In the genomic region with DNA sequence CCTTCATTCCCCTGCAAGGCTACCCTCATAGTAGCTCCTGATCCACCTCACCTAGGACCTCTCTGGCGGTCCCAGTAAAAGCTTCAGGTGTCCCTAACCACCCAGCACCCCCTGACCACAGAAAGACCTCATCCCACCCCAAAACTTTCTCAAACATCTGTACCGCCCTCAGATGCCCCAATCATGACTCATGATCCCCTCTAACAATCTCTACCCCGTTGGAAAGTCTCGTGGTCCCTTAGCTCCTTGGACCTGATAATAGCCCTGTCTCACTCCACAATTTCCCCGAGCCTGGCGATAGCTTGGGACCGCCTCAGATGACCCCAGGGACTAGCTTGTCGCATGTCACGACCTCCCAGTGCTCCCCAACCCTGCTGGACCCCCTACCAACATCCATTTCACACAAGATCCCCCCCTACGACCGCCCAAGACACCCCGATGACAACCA, we compare ENCODE assay signal across 8 cellular contexts. TPM values are rescaled to one million over a fixed set of nuclear protein-coding genes. Genes with fewer than 3 reads are reported as not detected.
DNase-seq lines count a peak whose midpoint lies in the region; ATAC-seq, FAIRE-seq and TF ChIP-seq lines count a peak whose summit lies in the region.

No MANE protein-coding gene starts in this region.

- H4K20me1 ChIP-seq in SK-N-SH (ENCODE audit: insufficient read depth): peaks cover 20% of the 10 kb centered on the region

- H3K27me3 Mint-ChIP-seq in T-helper 2 cell treated with Interferon-gamma antibody and Interleukin-4, amounts not matched to agents 5 μg/mL and 100 μg/mL, for 36 hours (ENCODE audit: low read depth): no peaks in the 10 kb centered on the region

- H3K9me3 Mint-ChIP-seq in T-helper 2 cell treated with Interferon-gamma antibody and Interleukin-4, amounts not matched to agents 5 μg/mL and 100 μg/mL, for 36 hours: no peaks in the 10 kb centered on the region

- POLR2A ChIA-PET in SK-N-SH (lab: Yijun Ruan, JAX): interaction anchor here (0.9 to 2.0 kb wide), 6 partner anchors 8 to 112 kb away, joined by 3 to 8 read pairs (median 4); partner anchors contain the start of gene DUS3L

- peak overlapping the region; percentile 84 to 88 for H3K27ac ChIP-seq in SK-N-SH (ENCODE audit: low read depth in 2 of 2, low read length in 1 of 2)
- peak overlapping the region; percentile 92 for H3K27ac ChIP-seq in psoas muscle

- peak overlapping the region; percentile 79 for H3K4me2 ChIP-seq in SK-N-SH

- peaks cover 68% of the 10 kb centered on the region for H3K79me2 ChIP-seq in SK-N-SH (ENCODE audit: insufficient read depth)

- H3K4me3 Mint-ChIP-seq in T-helper 2 cell treated with Interferon-gamma antibody and Interleukin-4, amounts not matched to agents 5 μg/mL and 100 μg/mL, for 36 hours: peak overlapping the region; percentile 93

- intact Hi-C loops in psoas muscle (cut with DNase I): no loop called here

- peak overlapping the region; percentile 70 to 79 for H3K4me3 ChIP-seq in SK-N-SH (ENCODE audit: low read depth in 2 of 2, low read length in 1 of 2)
- H3K4me3 ChIP-seq in psoas muscle: peak overlapping the region; percentile 98

- no peak for ATAC-seq in SK-N-SH treated with all-trans-retinoic acid at 6 μM for 48 hours
- ATAC-seq in psoas muscle: no peak

- CTCF ChIA-PET in SK-N-SH (lab: Yijun Ruan, JAX): interaction anchor here (1.0 to 2.8 kb wide), 6 partner anchors 17 to 103 kb away, joined by 3 to 19 read pairs (median 4); no protein-coding TSS in a partner anchor

- DNase-seq in SK-N-SH (no peak), fibroblast of gingiva (ENCODE audit: low read depth) (peak; percentile 43), psoas muscle (no peak), GM12891 (ENCODE audit: insufficient read length, low spot score) (no peak), NCI-H748 (lab: John Stamatoyannopoulos, UW; ENCODE audit: unreplicated experiment) (no peak), NCI-H526 treated with DMSO at 0.1 percent for 48 hours (lab: John Stamatoyannopoulos, UW) (no peak)
- DNase-seq in T-helper 2 cell treated with Interferon-gamma antibody and Interleukin-4, amounts not matched to agents 5 μg/mL and 100 μg/mL, for 36 hours (ENCODE audit: low spot score): peak; percentile 9

- no peak for TF ChIP-seq EP300 in SK-N-SH (IDR thresholded peaks at IDR 0.05; ENCODE audit: borderline replicate concordance in 1 of 2, low read depth in 1 of 2, low read length in 1 of 2)

- no peaks in the 10 kb centered on the region for H3F3A ChIP-seq in SK-N-SH (replicated peaks; ENCODE audit: insufficient read depth)

- no peak for TF ChIP-seq RAD21 in SK-N-SH (IDR thresholded peaks at IDR 0.05; ENCODE audit: low read length)

- no peak for TF ChIP-seq POLR2A in GM12891 (IDR thresholded peaks at IDR 0.05; ENCODE audit: low read depth, low read length)

- H3K27me3 ChIP-seq in SK-N-SH (ENCODE audit: insufficient read depth): no peaks in the 10 kb centered on the region
- no peaks in the 10 kb centered on the region for H3K27me3 ChIP-seq in psoas muscle (ENCODE audit: insufficient read depth in 3 of 3, low read length in 2 of 3)

- H3K4me1 ChIP-seq in SK-N-SH (ENCODE audit: control insufficient read depth in 1 of 2, insufficient read depth in 2 of 2, low read depth in 1 of 2, low read length in 1 of 2) (peaks cover 0 to 5% of the 10 kb centered on the region in 2 experiments; a peak in 2 of 4 replicates), psoas muscle (peaks cover 18% of the 10 kb centered on the region)

- H3K36me3 ChIP-seq in SK-N-SH (replicated peaks in 1 of 2; ENCODE audit: control insufficient read depth in 1 of 2, insufficient read depth in 2 of 2, low read length in 1 of 2): peaks cover 0 to 3% of the 10 kb centered on the region in 2 experiments
- peaks cover 0 to 5% of the 10 kb centered on the region in 2 donors for H3K36me3 ChIP-seq in psoas muscle (ENCODE audit: insufficient read depth in 1 of 2, low read depth in 1 of 2)

- no peak for FAIRE-seq in GM12891 (lab: Jason Lieb, UNC)

- H2AFZ ChIP-seq in SK-N-SH (ENCODE audit: low read depth): peak overlapping the region; percentile 67; the same call in 1 of the 2 replicates

- no peaks in the 10 kb centered on the region for H3K9me2 ChIP-seq in SK-N-SH

- H3K4me1 Mint-ChIP-seq in T-helper 2 cell treated with Interferon-gamma antibody and Interleukin-4, amounts not matched to agents 5 μg/mL and 100 μg/mL, for 36 hours (ENCODE audit: low read depth): peaks cover 16% of the 10 kb centered on the region

- H3K9ac ChIP-seq in SK-N-SH: peak overlapping the region; percentile 97

- 0% methylated on average over 12 of the region's 12 CpGs for WGBS in SK-N-SH (ENCODE audit: low lambda C conversion rate)
- 1 to 3% (median 2%) methylated on average over 12 of the region's 12 CpGs for WGBS in psoas muscle, 3 donors

- peaks cover 14% of the 10 kb centered on the region for H3K36me3 Mint-ChIP-seq in T-helper 2 cell treated with Interferon-gamma antibody and Interleukin-4, amounts not matched to agents 5 μg/mL and 100 μg/mL, for 36 hours (ENCODE audit: low read depth)

- H3K27ac Mint-ChIP-seq in T-helper 2 cell treated with Interferon-gamma antibody and Interleukin-4, amounts not matched to agents 5 μg/mL and 100 μg/mL, for 36 hours: peak overlapping the region; percentile 100

- TF ChIP-seq CTCF in SK-N-SH (IDR thresholded peaks at IDR 0.05) (no peak), psoas muscle (IDR thresholded peaks at IDR 0.05) (no peak)

- H3K9me3 ChIP-seq in SK-N-SH (no peaks in the 10 kb centered on the region), psoas muscle (no peaks in the 10 kb centered on the region)

TF ChIP-seq in SK-N-SH, 30 proteins besides CTCF, POLR2A, EP300 and RAD21 (continues in another document):
- TF ChIP-seq EZH2phosphoT487 (IDR thresholded peaks at IDR 0.05; ENCODE audit: borderline replicate concordance, low read depth): no peak
- no peak for TF ChIP-seq RFX5 (IDR thresholded peaks at IDR 0.05; ENCODE audit: low read length)
- TF ChIP-seq, protein P1, sequence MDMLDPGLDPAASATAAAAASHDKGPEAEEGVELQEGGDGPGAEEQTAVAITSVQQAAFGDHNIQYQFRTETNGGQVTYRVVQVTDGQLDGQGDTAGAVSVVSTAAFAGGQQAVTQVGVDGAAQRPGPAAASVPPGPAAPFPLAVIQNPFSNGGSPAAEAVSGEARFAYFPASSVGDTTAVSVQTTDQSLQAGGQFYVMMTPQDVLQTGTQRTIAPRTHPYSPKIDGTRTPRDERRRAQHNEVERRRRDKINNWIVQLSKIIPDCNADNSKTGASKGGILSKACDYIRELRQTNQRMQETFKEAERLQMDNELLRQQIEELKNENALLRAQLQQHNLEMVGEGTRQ (IDR thresholded peaks at IDR 0.05; ENCODE audit: borderline replicate concordance, low read depth, low read length): no peak

TF ChIP-seq in SK-N-SH treated with all-trans-retinoic acid at 6 μM for 48 hours, 23 proteins besides CTCF, POLR2A, EP300 and RAD21 (continues in another document):
- no peak for TF ChIP-seq BACH2 (CRISPR knock-in tag; IDR thresholded peaks at IDR 0.05; ENCODE audit: borderline replicate concordance)

TF ChIP-seq in GM12891, 5 proteins besides CTCF, POLR2A, EP300 and RAD21:
- no peak for TF ChIP-seq TAF1 (IDR thresholded peaks at IDR 0.05; ENCODE audit: low read depth, low read length)
- no peak for TF ChIP-seq POLR2AphosphoS5 (IDR thresholded peaks at IDR 0.05; ENCODE audit: low read depth, low read length)
- TF ChIP-seq SPI1 (IDR thresholded peaks at IDR 0.05; ENCODE audit: low read depth, low read length): no peak
- TF ChIP-seq POU2F2 (IDR thresholded peaks at IDR 0.05; ENCODE audit: low read depth, low read length): no peak
- TF ChIP-seq PAX5 (IDR thresholded peaks at IDR 0.05; ENCODE audit: insufficient read depth, low read length, severe bottlenecking): no peak

RNA-seq across cellular contexts. Expression of gene NDUFA11, which starts 0.5 kb away (rescaled TPM):
- polyA plus RNA-seq in SK-N-SH (2012; rRNA removed) (386 and 534 TPM in 2 replicates), psoas muscle (100 to 1,000 TPM; 373 to 503 (median 438) TPM)
- polyA plus RNA-seq in SK-N-SH (2012; cell fraction: cytosol; rRNA removed): 223 and 307 TPM in 2 replicates
- polyA plus RNA-seq in SK-N-SH (2012; cell fraction: nucleus; rRNA removed): 249 and 444 TPM in 2 replicates
- 100 to 1,000 TPM; 240 to 367 (median 285) TPM for total RNA-seq in psoas muscle
- polyA plus RNA-seq in GM12891 (2012; ENCODE audit: low read depth, missing spikeins): 307 TPM

RNA-seq across cellular contexts. Expression of gene VMAC, which starts 1.6 kb away (rescaled TPM):
- polyA plus RNA-seq in SK-N-SH (2012; rRNA removed): 6.5 and 9.1 TPM in 2 replicates
- polyA plus RNA-seq in SK-N-SH (2012; cell fraction: cytosol; rRNA removed): 1.9 and 2.6 TPM in 2 replicates
- polyA plus RNA-seq in SK-N-SH (2012; cell fraction: nucleus; rRNA removed): 40.0 and 44.0 TPM in 2 replicates
- total RNA-seq in psoas muscle: 1 to 10 TPM in 2 of 4 donors, under 1 TPM in 2; 0.73 to 3.0 (median 1.2) TPM
- polyA plus RNA-seq in psoas muscle: 1 to 10 TPM in 1 of 3 donors, under 1 TPM in 2; 0.82 to 2.2 (median 0.89) TPM
- 2.4 TPM for polyA plus RNA-seq in GM12891 (2012; ENCODE audit: low read depth, missing spikeins)

RNA-seq across cellular contexts. Expression of gene CAPS, which starts 11.0 kb away (rescaled TPM):
- polyA plus RNA-seq in SK-N-SH (2012; rRNA removed) (13.4 and 17.3 TPM in 2 replicates), psoas muscle (1 to 10 TPM; 1.2 to 1.7 (median 1.5) TPM)
- 2.8 and 4.4 TPM in 2 replicates for polyA plus RNA-seq in SK-N-SH (2012; cell fraction: cytosol; rRNA removed)
- 93.5 and 127 TPM in 2 replicates for polyA plus RNA-seq in SK-N-SH (2012; cell fraction: nucleus; rRNA removed)
- total RNA-seq in psoas muscle: 1 to 10 TPM; 1.3 to 2.9 (median 1.5) TPM
- polyA plus RNA-seq in GM12891 (2012; ENCODE audit: low read depth, missing spikeins): 2.9 TPM

RNA-seq across cellular contexts. Expression of gene FUT5, which starts 32.7 kb away (rescaled TPM):
- polyA plus RNA-seq in SK-N-SH (2012; rRNA removed): not detected in 2 replicates
- not detected in 2 replicates for polyA plus RNA-seq in SK-N-SH (2012; cell fraction: cytosol; rRNA removed)
- not detected in 2 replicates for polyA plus RNA-seq in SK-N-SH (2012; cell fraction: nucleus; rRNA removed)
- total RNA-seq in psoas muscle: not detected
- polyA plus RNA-seq in psoas muscle: not detected
- polyA plus RNA-seq in GM12891 (2012; ENCODE audit: low read depth, missing spikeins): not detected

RNA-seq across cellular contexts. Expression of gene FUT3, which starts 51.8 kb away (rescaled TPM):
- not detected in 2 replicates for polyA plus RNA-seq in SK-N-SH (2012; rRNA removed)
- polyA plus RNA-seq in SK-N-SH (2012; cell fraction: cytosol; rRNA removed): not detected in 2 replicates
- not detected in 2 replicates for polyA plus RNA-seq in SK-N-SH (2012; cell fraction: nucleus; rRNA removed)
- under 1 TPM in 1 of 4 donors, not detected in 3; 0.19 TPM for total RNA-seq in psoas muscle
- under 1 TPM in 1 of 3 donors, not detected in 2; 0.03 TPM for polyA plus RNA-seq in psoas muscle
- 0.14 TPM for polyA plus RNA-seq in GM12891 (2012; ENCODE audit: low read depth, missing spikeins)

Comparison
In these comparisons a context has a peak if more than half of its experiments do, and no peak if none do; other contexts are left out.
1. DNase-seq: peak in T-helper 2 cell treated with Interferon-gamma antibody and Interleukin-4, amounts not matched to agents 5 μg/mL and 100 μg/mL, for 36 hours (single experiment) and fibroblast of gingiva (single experiment); none in SK-N-SH (single experiment), psoas muscle (0 of 2), GM12891 (single experiment), NCI-H748 (single experiment) and NCI-H526 treated with DMSO at 0.1 percent for 48 hours (single experiment).